In the genomic region with DNA sequence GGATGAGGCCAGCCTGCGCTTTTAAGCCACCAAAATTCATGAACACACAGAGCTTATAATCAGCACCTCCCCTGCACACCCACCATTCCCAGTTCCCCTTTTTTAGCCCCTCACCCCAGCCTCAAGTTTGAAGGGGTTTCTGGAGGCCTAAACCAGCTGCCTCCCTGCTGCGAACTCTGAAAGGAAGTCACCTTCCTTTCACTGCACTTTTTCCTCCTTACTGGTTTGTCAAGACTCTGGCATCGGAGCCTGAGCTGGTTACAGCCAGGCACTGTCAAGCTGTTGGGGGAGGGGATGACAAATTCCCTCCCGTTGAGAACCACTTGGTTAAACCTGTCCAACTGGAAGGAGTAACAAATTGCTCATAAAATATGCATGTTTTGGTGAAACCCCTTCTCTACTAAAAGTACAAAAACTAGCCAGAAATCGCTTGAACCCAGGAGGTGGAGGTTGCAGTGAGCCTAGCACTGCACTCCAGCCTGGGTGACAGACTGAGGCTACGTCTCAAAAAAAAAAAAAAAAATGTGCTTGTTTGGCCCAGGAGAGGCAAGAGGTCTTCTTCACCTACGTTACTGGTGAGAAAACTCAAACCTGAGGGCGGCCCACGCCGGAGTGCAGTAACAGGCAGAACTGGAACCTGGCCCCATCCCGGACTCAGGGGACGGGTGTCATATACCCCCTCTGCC, we compare ENCODE assay signal across 6 cellular contexts. TPM values are rescaled to one million over a fixed set of nuclear protein-coding genes. Genes with fewer than 3 reads are reported as not detected.
A peak's percentile ranks its signal among the peaks of the same experiment; 100 is the strongest.
DNase-seq lines count a peak whose midpoint lies in the region; ATAC-seq and TF ChIP-seq lines count a peak whose summit lies in the region.

No MANE protein-coding gene starts in this region.

- peaks cover 26% of the 10 kb centered on the region for H3K4me1 ChIP-seq in DND-41 (ENCODE audit: insufficient read depth, low read length)
- peaks cover 10% of the 10 kb centered on the region in 2 donors for H3K4me1 ChIP-seq in naive thymus-derived CD4-positive, alpha-beta T cell (ENCODE audit: control insufficient read depth in 2 of 2, insufficient read depth in 2 of 2, low read length in 2 of 2)

- H3K27ac Mint-ChIP-seq in naive thymus-derived CD4-positive, alpha-beta T cell = peak overlapping the region; percentile 67 to 96 (median 88)

- H4K20me1 ChIP-seq in DND-41 (ENCODE audit: insufficient read depth, low read length) = peaks cover 15% of the 10 kb centered on the region

- peaks cover 40% of the 10 kb centered on the region for H3K79me2 ChIP-seq in DND-41 (ENCODE audit: insufficient read depth, low read length)

- POLR2A ChIA-PET in naive thymus-derived CD4-positive, alpha-beta T cell (lab: Charles Lee) = interaction anchor here (0.8 to 1.6 kb wide), 6 partner anchors 10 to 354 kb away, joined by 3 to 11 read pairs (median 4); a partner anchor contains a TSS

- H3K27me3 ChIP-seq in DND-41 (ENCODE audit: insufficient read depth, low read length, poor library complexity) = no peaks in the 10 kb centered on the region
- H3K27me3 ChIP-seq in naive thymus-derived CD4-positive, alpha-beta T cell (ENCODE audit: control insufficient read depth in 2 of 2, insufficient read depth in 2 of 2, low read length in 2 of 2) = no peaks in the 10 kb centered on the region

- no peaks in the 10 kb centered on the region for H3K27me3 Mint-ChIP-seq in naive thymus-derived CD4-positive, alpha-beta T cell

- H3K9me3 ChIP-seq in DND-41 (ENCODE audit: insufficient read depth, low read length, severe bottlenecking) = no peaks in the 10 kb centered on the region
- H3K9me3 ChIP-seq in naive thymus-derived CD4-positive, alpha-beta T cell (ENCODE audit: control insufficient read depth in 2 of 3, low read length in 3 of 3) = no peaks in the 10 kb centered on the region

- DNase-seq in DND-41 (no peak), NCI-H1694 treated with DMSO at 0.1 percent for 48 hours (lab: John Stamatoyannopoulos, UW) (no peak)
- peak in 3 of 9 donors; percentile 31 to 56 (median 44) for DNase-seq in naive thymus-derived CD4-positive, alpha-beta T cell
- DNase-seq in central memory CD4-positive, alpha-beta T cell = no peak

- no peaks in the 10 kb centered on the region for H3K36me3 Mint-ChIP-seq in naive thymus-derived CD4-positive, alpha-beta T cell

- peaks cover 0 to 2% (median 0%) of the 10 kb centered on the region in 11 donors for H3K9me3 Mint-ChIP-seq in naive thymus-derived CD4-positive, alpha-beta T cell

- H3K4me2 ChIP-seq in DND-41 (ENCODE audit: insufficient read depth, low read length) = peak overlapping the region; percentile 49

- peaks cover 9 to 50% (median 35%) of the 10 kb centered on the region in 7 donors for H3K4me1 Mint-ChIP-seq in naive thymus-derived CD4-positive, alpha-beta T cell

- peaks cover 11% of the 10 kb centered on the region for H3K36me3 ChIP-seq in DND-41 (ENCODE audit: insufficient read depth, low read length)
- H3K36me3 ChIP-seq in naive thymus-derived CD4-positive, alpha-beta T cell (ENCODE audit: control insufficient read depth in 2 of 3, insufficient read depth in 3 of 3, low read length in 3 of 3) = no peaks in the 10 kb centered on the region

- H3K27ac ChIP-seq in DND-41 (ENCODE audit: low read length) (peak overlapping the region; percentile 51), angular gyrus (ENCODE audit: low read depth, low read length) (peak overlapping the region; percentile 50)
- H3K27ac ChIP-seq in naive thymus-derived CD4-positive, alpha-beta T cell (ENCODE audit: low read depth, low read length) = peak overlapping the region; percentile 26

- peak overlapping the region; percentile 48 for H2AFZ ChIP-seq in DND-41 (ENCODE audit: low read depth, low read length)

- H3K4me3 ChIP-seq in DND-41 (ENCODE audit: low read depth in 1 of 2, low read length in 2 of 2) = peak overlapping the region in 1 of 2 experiments; percentile 23; a peak in 2 of 4 replicates
- H3K4me3 ChIP-seq in naive thymus-derived CD4-positive, alpha-beta T cell (ENCODE audit: low read length) = no peak overlapping the region

- H3K9ac ChIP-seq in DND-41 (ENCODE audit: low read depth, low read length) = peak overlapping the region; percentile 76

- TF ChIP-seq CTCF in DND-41 (IDR thresholded peaks at IDR 0.05; ENCODE audit: borderline replicate concordance, extremely low read depth, low read length, poor library complexity, severe bottlenecking) = no peak

- peak overlapping the region; percentile 9 to 95 (median 78) for H3K4me3 Mint-ChIP-seq in naive thymus-derived CD4-positive, alpha-beta T cell

- intact Hi-C loops in naive thymus-derived CD4-positive, alpha-beta T cell (cut with micrococcal nuclease) = loop anchor here (1.0 kb wide), 11 partner anchors 7 to 414 kb away; a partner anchor contains a TSS

- CTCF ChIA-PET in naive thymus-derived CD4-positive, alpha-beta T cell (lab: Charles Lee) = interaction anchor here (0.7 to 1.3 kb wide), 4 partner anchors 30 to 909 kb away, joined by 3 to 6 read pairs (median 4); no protein-coding TSS in a partner anchor

- no peak for ATAC-seq in DND-41 (ENCODE audit: insufficient read depth, low read depth)
- peak; percentile 21 for ATAC-seq in HG03103 (IDR thresholded peaks at IDR 0.05; ENCODE audit: low read depth, unreplicated experiment)
- no peak for ATAC-seq in naive thymus-derived CD4-positive, alpha-beta T cell

RNA-seq across cellular contexts. Expression of a gene that starts 0.7 kb away (rescaled TPM):
- 10 to 100 TPM in 2 of 5 experiments, 1 to 10 TPM in 3; 3.5 to 13.5 (median 6.1) TPM for total RNA-seq in naive thymus-derived CD4-positive, alpha-beta T cell
- 1 to 10 TPM; 2.2 to 5.9 TPM for polyA plus RNA-seq in naive thymus-derived CD4-positive, alpha-beta T cell

RNA-seq across cellular contexts. Expression of a gene that starts 0.7 kb away (rescaled TPM):
- total RNA-seq in naive thymus-derived CD4-positive, alpha-beta T cell = 10 to 100 TPM; 17.6 to 35.5 (median 23.0) TPM
- 10 to 100 TPM; 11.8 to 12.8 TPM for polyA plus RNA-seq in naive thymus-derived CD4-positive, alpha-beta T cell

RNA-seq across cellular contexts. Expression of a gene that starts 19.2 kb away (rescaled TPM):
- 100 to 1,000 TPM in 4 of 5 experiments, 10 to 100 TPM in 1; 92.9 to 175 (median 127) TPM for total RNA-seq in naive thymus-derived CD4-positive, alpha-beta T cell
- 100 to 1,000 TPM; 135 to 140 TPM for polyA plus RNA-seq in naive thymus-derived CD4-positive, alpha-beta T cell

RNA-seq across cellular contexts. Expression of a gene that starts 36.4 kb away (rescaled TPM):
- 100 to 1,000 TPM; 109 to 145 (median 117) TPM for total RNA-seq in naive thymus-derived CD4-positive, alpha-beta T cell
- 10 to 100 TPM; 18.1 to 45.3 TPM for polyA plus RNA-seq in naive thymus-derived CD4-positive, alpha-beta T cell

RNA-seq across cellular contexts. Expression of a gene that starts 41.1 kb away (rescaled TPM):
- 10 to 100 TPM; 20.5 to 65.2 (median 21.1) TPM for total RNA-seq in naive thymus-derived CD4-positive, alpha-beta T cell
- under 1 TPM; 0.41 to 0.47 TPM for polyA plus RNA-seq in naive thymus-derived CD4-positive, alpha-beta T cell
